Comparison of ENCODE assay signal across 1 cellular context in genomic region chr16:74606521-74607309, GRCh38.
TF ChIP-seq lines count a peak whose summit lies in the region.

Gene GLG1 (minus strand): TSS chr16:74607114. CDS start chr16:74607094, 20 bp downstream.

TF ChIP-seq in HepG2, 621 proteins besides CTCF, POLR2A, EP300 and RAD21 (continued from another document):
- TF ChIP-seq ZNF503 (CRISPR knock-in tag; IDR thresholded peaks at IDR 0.05), result peak; percentile 86; the same call in 1 of the 2 replicates
- peak; percentile 52; the same call in 1 of the 2 replicates for TF ChIP-seq NKX3-1 (CRISPR knock-in tag; IDR thresholded peaks at IDR 0.05)
- TF ChIP-seq HOXA9 (CRISPR knock-in tag; IDR thresholded peaks at IDR 0.05; ENCODE audit: borderline replicate concordance), result peak; percentile 31; the same call in 1 of the 2 replicates
- no peak for TF ChIP-seq TAF15 (IDR thresholded peaks at IDR 0.05; ENCODE audit: low read depth, low read length, poor library complexity, severe bottlenecking)
- no peak for TF ChIP-seq BCLAF1 (IDR thresholded peaks at IDR 0.05)
- no peak for TF ChIP-seq TCF12 (IDR thresholded peaks at IDR 0.05)
- peak; percentile 79; the same call in 1 of the 2 replicates for TF ChIP-seq TCF12 (CRISPR knock-in tag; IDR thresholded peaks at IDR 0.05)
- no peak for TF ChIP-seq CEBPG (CRISPR knock-in tag; IDR thresholded peaks at IDR 0.05)
- TF ChIP-seq JUN (CRISPR knock-in tag; IDR thresholded peaks at IDR 0.05), result 0 out of 2 replicates have a peak, but pooled peaks have one; percentile 63
- peak; percentile 72 for TF ChIP-seq GATAD1 (CRISPR knock-in tag; IDR thresholded peaks at IDR 0.05)
- TF ChIP-seq KDM4B (CRISPR knock-in tag; IDR thresholded peaks at IDR 0.05), result peak; percentile 53; the same call in 1 of the 2 replicates
- TF ChIP-seq HMGA1 (CRISPR knock-in tag; conservative IDR thresholded peaks at IDR 0.05), result no peak
- TF ChIP-seq ZSCAN9 (CRISPR knock-in tag; IDR thresholded peaks at IDR 0.05; ENCODE audit: borderline replicate concordance), result peak; percentile 90; the same call in 1 of the 2 replicates
- TF ChIP-seq PAF1 (CRISPR knock-in tag; IDR thresholded peaks at IDR 0.05), result no peak
- TF ChIP-seq ZNF317 (CRISPR knock-in tag; IDR thresholded peaks at IDR 0.05), result peak; percentile 86
- peak; percentile 67 for TF ChIP-seq TGIF2 (CRISPR knock-in tag; IDR thresholded peaks at IDR 0.05)
- TF ChIP-seq ADNP (CRISPR knock-in tag; IDR thresholded peaks at IDR 0.05), result no peak
- peak; percentile 90 for TF ChIP-seq IKZF5 (CRISPR knock-in tag; IDR thresholded peaks at IDR 0.05)
- peak; percentile 93 for TF ChIP-seq CENPT (CRISPR knock-in tag; IDR thresholded peaks at IDR 0.05; ENCODE audit: low read depth)
- TF ChIP-seq KMT2A (CRISPR knock-in tag; IDR thresholded peaks at IDR 0.05), result peak; percentile 98
- no peak for TF ChIP-seq SMARCC2 (IDR thresholded peaks at IDR 0.05)
- no peak for TF ChIP-seq NPAS2 (CRISPR knock-in tag; IDR thresholded peaks at IDR 0.05; ENCODE audit: borderline replicate concordance)
- TF ChIP-seq NFYB (CRISPR knock-in tag; IDR thresholded peaks at IDR 0.05), result peak; percentile 23; the same call in 1 of the 2 replicates
TF ChIP-seq in HepG2: peak in this region for 380.
